In genomic region chr5:69238760-69239251, GRCh38 we compare ENCODE assay signal across 16 cellular contexts. TPM values are rescaled to one million over a fixed set of nuclear protein-coding genes. Genes with fewer than 3 reads are reported as not detected.
A peak's percentile ranks its signal among the peaks of the same experiment; 100 is the strongest.
DNase-seq lines count a peak whose midpoint lies in the region; ATAC-seq, FAIRE-seq and TF ChIP-seq lines count a peak whose summit lies in the region.
"Had no signal": no experiment of that assay in that cellular context is flagged by ENCODE, and none has a peak within 500 bp of the region (broad histone marks: within the 10 kb centered on the region; RNA-seq: fewer than 3 reads in every experiment).

No MANE protein-coding gene starts in this region.

- POLR2A ChIA-PET in Caco-2 (lab: Charles Lee) (interaction anchor here (0.7 kb wide), 1 partner anchor 27 kb away, joined by 3 read pairs; no protein-coding TSS in a partner anchor), endothelial cell of umbilical vein (lab: Charles Lee) (no interaction called here)

- no peak overlapping the region for H2AFZ ChIP-seq in endothelial cell of umbilical vein (ENCODE audit: low read depth, low read length)

- no peak overlapping the region for H3K9ac ChIP-seq in endothelial cell of umbilical vein (replicated peaks; ENCODE audit: extremely low read depth, insufficient read depth, low read length)

- peak overlapping the region; percentile 56 for H3K4me2 ChIP-seq in endothelial cell of umbilical vein (ENCODE audit: insufficient read depth, low read length)

- H3K79me2 ChIP-seq in endothelial cell of umbilical vein (ENCODE audit: control insufficient read depth, insufficient read depth, low read length) = peaks cover 71% of the 10 kb centered on the region

- TF ChIP-seq EP300 in upper lobe of left lung (IDR thresholded peaks at IDR 0.05) = no peak

- no peaks in the 10 kb centered on the region for H3K27me3 ChIP-seq in Caco-2 (replicated peaks; ENCODE audit: control insufficient read depth, insufficient read depth, low read length)
- no peaks in the 10 kb centered on the region for H3K27me3 ChIP-seq in endothelial cell of umbilical vein (ENCODE audit: control insufficient read depth in 2 of 2, insufficient read depth in 2 of 2, low read length in 2 of 2)
- no peaks in the 10 kb centered on the region for H3K27me3 ChIP-seq in upper lobe of left lung

- H3K4me1 ChIP-seq in Caco-2 (peaks cover 25% of the 10 kb centered on the region), endothelial cell of umbilical vein (ENCODE audit: control insufficient read depth, extremely low read depth, insufficient read depth, low read length) (peaks cover 33% of the 10 kb centered on the region), upper lobe of left lung (peaks cover 9 to 29% (median 19%) of the 10 kb centered on the region in 4 donors)

- CTCF ChIA-PET in Caco-2 (lab: Charles Lee) (no interaction called here), endothelial cell of umbilical vein (lab: Charles Lee) (interaction anchor here (1.0 kb wide), 1 partner anchor 26 kb away, joined by 3 read pairs; no protein-coding TSS in a partner anchor)

- no peaks in the 10 kb centered on the region for H3K9me1 ChIP-seq in endothelial cell of umbilical vein (replicated peaks; ENCODE audit: control insufficient read depth, extremely low read depth, insufficient read depth, low read length)

- no peak for TF ChIP-seq POLR2A in endothelial cell of umbilical vein (IDR thresholded peaks at IDR 0.05; ENCODE audit: low read depth, low read length)
- TF ChIP-seq POLR2A in upper lobe of left lung (IDR thresholded peaks at IDR 0.05) = no peak

- no peak overlapping the region for H3K4me3 ChIP-seq in Caco-2 (ENCODE audit: low read depth, low read length)
- H3K4me3 ChIP-seq in endothelial cell of umbilical vein (replicated peaks in 1 of 3; ENCODE audit: insufficient read depth in 1 of 3, low read depth in 1 of 3, low read length in 3 of 3) = no peak overlapping the region
- no peak overlapping the region for H3K4me3 ChIP-seq in upper lobe of left lung
- H3K4me3 ChIP-seq: skin epidermis had no signal

- no peak for DNase-seq in Caco-2
- peak; percentile 81 for DNase-seq in RKO (ENCODE audit: low spot score)
- peak; percentile 79 for DNase-seq in endothelial cell of umbilical vein (ENCODE audit: low read depth, low spot score)
- DNase-seq in omental fat pad (ENCODE audit: low spot score) = no peak
- DNase-seq in upper lobe of left lung = no peak
- no peak for DNase-seq in substantia nigra (lab: John Stamatoyannopoulos, UW)
- no peak for DNase-seq in ureter (ENCODE audit: low spot score)
- DNase-seq: activated CD4-positive, alpha-beta memory T cell treated with anti-CD3 and anti-CD28 coated beads for 36 hours; amygdala; DMS79; erythroblast; KG1; NCI-H510A; stimulated activated CD8-positive, alpha-beta memory T cell treated with anti-CD3 and anti-CD28 coated beads, Interleukin-4, amount 100 ng/mL, for 48 hours had no signal

- peaks cover 36% of the 10 kb centered on the region for H3K4me1 Mint-ChIP-seq in Caco-2 (ENCODE audit: low read depth, unreplicated experiment)

- 91 to 96% methylated on average over 6 of the region's 6 CpGs for WGBS in upper lobe of left lung, 2 donors

- no peaks in the 10 kb centered on the region; the same call in 1 of the 2 replicates for H3K36me3 ChIP-seq in Caco-2 (ENCODE audit: control insufficient read depth, insufficient read depth, low read length)
- H3K36me3 ChIP-seq in endothelial cell of umbilical vein (ENCODE audit: control insufficient read depth in 2 of 2, extremely low read depth in 1 of 2, insufficient read depth in 2 of 2, low read length in 2 of 2) = peaks cover 0 to 3% of the 10 kb centered on the region in 2 experiments
- peaks cover 0 to 29% (median 5%) of the 10 kb centered on the region in 4 donors for H3K36me3 ChIP-seq in upper lobe of left lung

- no peaks in the 10 kb centered on the region for H4K20me1 ChIP-seq in endothelial cell of umbilical vein (replicated peaks; ENCODE audit: control insufficient read depth, extremely low read depth, insufficient read depth, low read length)

- H3K27ac ChIP-seq in endothelial cell of umbilical vein (ENCODE audit: insufficient read depth, low read depth, low read length) = peak overlapping the region; percentile 54
- no peak overlapping the region for H3K27ac ChIP-seq in upper lobe of left lung
- H3K27ac ChIP-seq in substantia nigra (ENCODE audit: low read depth, low read length, poor library complexity, severe bottlenecking) = no peak overlapping the region

- TF ChIP-seq CTCF in Caco-2 (IDR thresholded peaks at IDR 0.05; ENCODE audit: insufficient read depth in 1 of 2, low read depth in 1 of 2, low read length in 1 of 2, severe bottlenecking in 1 of 2, unreplicated experiment in 1 of 2) (no peak), endothelial cell of umbilical vein (IDR thresholded peaks at IDR 0.05; ENCODE audit: extremely low read depth in 1 of 2, insufficient read depth in 1 of 2, low read depth in 1 of 2, low read length in 2 of 2) (no peak), omental fat pad (IDR thresholded peaks at IDR 0.05) (no peak), upper lobe of left lung (IDR thresholded peaks at IDR 0.05) (no peak)

- dilution Hi-C loops in endothelial cell of umbilical vein (cut with MboI; ENCODE audit: extremely low pct_ligation_motif_present, low sequenced_read_pairs) = no loop called here

- H3K27me3 Mint-ChIP-seq in Caco-2 (ENCODE audit: insufficient read depth, unreplicated experiment) = no peaks in the 10 kb centered on the region
- H3K27me3 Mint-ChIP-seq: activated CD4-positive, alpha-beta memory T cell treated with anti-CD3 and anti-CD28 coated beads for 36 hours had no signal

- BruUV-seq in Caco-2 (replicated peaks; lab: Mats Ljungman, UMichigan) (no TSS peak), endothelial cell of umbilical vein (replicated peaks; lab: Mats Ljungman, UMichigan) (no TSS peak)

- intact Hi-C loops in Caco-2 (cut with micrococcal nuclease; ENCODE audit: unreplicated experiment) = no loop called here
- intact Hi-C loops in endothelial cell of umbilical vein (cut with micrococcal nuclease) = loop anchor here (2.0 kb wide), 1 partner anchor 56 kb away; no protein-coding TSS in a partner anchor

- FAIRE-seq in endothelial cell of umbilical vein (lab: Jason Lieb, UNC) = peak; percentile 79

- no peak overlapping the region for H3K4me3 Mint-ChIP-seq in Caco-2 (ENCODE audit: unreplicated experiment)
- H3K4me3 Mint-ChIP-seq: activated CD4-positive, alpha-beta memory T cell treated with anti-CD3 and anti-CD28 coated beads for 36 hours had no signal

- H3K9me3 ChIP-seq in Caco-2 (no peaks in the 10 kb centered on the region), endothelial cell of umbilical vein (replicated peaks; ENCODE audit: control insufficient read depth, insufficient read depth, low read length) (no peaks in the 10 kb centered on the region), upper lobe of left lung (no peaks in the 10 kb centered on the region)

- ATAC-seq in omental fat pad (ENCODE audit: low FRiP score) (peak; percentile 64), upper lobe of left lung (ENCODE audit: low FRiP score in 2 of 2) (no peak), HG02870 (IDR thresholded peaks at IDR 0.05; ENCODE audit: unreplicated experiment) (no peak)

- H3K36me3 Mint-ChIP-seq in Caco-2 (ENCODE audit: insufficient read depth, unreplicated experiment) = peaks cover 79% of the 10 kb centered on the region

- peak overlapping the region; percentile 19 for H3K27ac Mint-ChIP-seq in Caco-2 (ENCODE audit: unreplicated experiment)
- H3K27ac Mint-ChIP-seq: activated CD4-positive, alpha-beta memory T cell treated with anti-CD3 and anti-CD28 coated beads for 36 hours had no signal

- H3K9me3 Mint-ChIP-seq in Caco-2 (ENCODE audit: unreplicated experiment) = no peaks in the 10 kb centered on the region
- H3K9me3 Mint-ChIP-seq: activated CD4-positive, alpha-beta memory T cell treated with anti-CD3 and anti-CD28 coated beads for 36 hours had no signal

TF ChIP-seq in endothelial cell of umbilical vein, 7 proteins besides CTCF, POLR2A, EP300 and RAD21 (continues in another document):
- TF ChIP-seq FOS (IDR thresholded peaks at IDR 0.05; ENCODE audit: borderline replicate concordance, insufficient read depth, low read length) (peak; percentile 94), MYC (IDR thresholded peaks at IDR 0.05; ENCODE audit: low read depth, low read length) (no peak), JUN (IDR thresholded peaks at IDR 0.05; ENCODE audit: borderline replicate concordance, insufficient read depth, insufficient read length, low read depth) (peak; percentile 90), EZH2 (IDR thresholded peaks at IDR 0.05; ENCODE audit: borderline replicate concordance, low read depth, low read length, severe bottlenecking) (no peak), POLR2AphosphoS5 (IDR thresholded peaks at IDR 0.05; ENCODE audit: insufficient read depth, low read depth, low read length) (peak; percentile 19), MAX (IDR thresholded peaks at IDR 0.05; ENCODE audit: insufficient read depth, insufficient read length) (no peak)

RNA-seq across cellular contexts. Expression of gene CDK7, which starts 4.1 kb away (rescaled TPM):
- total RNA-seq in Caco-2 (2022) (82.4 and 90.5 TPM in 2 replicates), endothelial cell of umbilical vein (33.4 and 38.1 TPM in 2 replicates), omental fat pad (10 to 100 TPM; 12.1 to 19.3 (median 15.5) TPM), upper lobe of left lung (10 to 100 TPM in 5 of 6 donors, 1 to 10 TPM in 1; 8.3 to 36.4 (median 22.1) TPM), ureter (16.2 TPM)
- 19.3 and 24.6 TPM in 2 replicates for polyA plus RNA-seq in endothelial cell of umbilical vein
- 27.2 and 29.3 TPM in 2 replicates for polyA plus RNA-seq in endothelial cell of umbilical vein (2011; cell fraction: cytosol; rRNA removed)
- polyA plus RNA-seq in endothelial cell of umbilical vein (2011; cell fraction: nucleus; rRNA removed) = 20.9 and 27.2 TPM in 2 replicates
- 62.9 and 66.4 TPM in 2 replicates for polyA plus RNA-seq in endothelial cell of umbilical vein (2012)
- polyA minus RNA-seq in endothelial cell of umbilical vein = 106 and 120 TPM in 2 replicates
- polyA minus RNA-seq in endothelial cell of umbilical vein (2011; cell fraction: cytosol; rRNA and poly(A)+ RNA removed) = 42.7 TPM
- 95.6 and 109 TPM in 2 replicates for polyA minus RNA-seq in endothelial cell of umbilical vein (2011; cell fraction: nucleus; rRNA and poly(A)+ RNA removed)

RNA-seq across cellular contexts. Expression of gene CENPH, which starts 49.4 kb away (rescaled TPM):
- 30.2 and 32.4 TPM in 2 replicates for total RNA-seq in Caco-2 (2022)
- total RNA-seq in endothelial cell of umbilical vein = 16.4 and 17.1 TPM in 2 replicates
- polyA plus RNA-seq in endothelial cell of umbilical vein = 5.3 and 6.5 TPM in 2 replicates
- 6.0 and 6.8 TPM in 2 replicates for polyA plus RNA-seq in endothelial cell of umbilical vein (2011; cell fraction: cytosol; rRNA removed)
- 2.1 and 4.5 TPM in 2 replicates for polyA plus RNA-seq in endothelial cell of umbilical vein (2011; cell fraction: nucleus; rRNA removed)
- polyA plus RNA-seq in endothelial cell of umbilical vein (2012) = 4.9 and 9.0 TPM in 2 replicates
- polyA minus RNA-seq in endothelial cell of umbilical vein = 1.4 and 2.5 TPM in 2 replicates
- polyA minus RNA-seq in endothelial cell of umbilical vein (2011; cell fraction: cytosol; rRNA and poly(A)+ RNA removed) = 10.3 TPM
- 1.9 and 3.8 TPM in 2 replicates for polyA minus RNA-seq in endothelial cell of umbilical vein (2011; cell fraction: nucleus; rRNA and poly(A)+ RNA removed)
- total RNA-seq in omental fat pad = 1 to 10 TPM; 1.0 to 2.5 (median 2.0) TPM
- 1 to 10 TPM; 1.8 to 3.3 (median 2.4) TPM for total RNA-seq in upper lobe of left lung
- 4.5 TPM for total RNA-seq in ureter

Comparison
In these comparisons a context has a peak if more than half of its experiments do, and no peak if none do; other contexts are left out.
1. DNase-seq: peak in RKO (single experiment) and endothelial cell of umbilical vein (single experiment); none in Caco-2 (0 of 2), omental fat pad (single experiment), upper lobe of left lung (0 of 2), substantia nigra (0 of 49) and ureter (single experiment).